Comparison of ENCODE assay signal across 23 cellular contexts in genomic region chr7:103003004-103003403, GRCh38.
DNase-seq lines count a peak whose midpoint lies in the region; ATAC-seq, FAIRE-seq and TF ChIP-seq lines count a peak whose summit lies in the region.
"Had no signal": no experiment of that assay in that cellular context is flagged by ENCODE, and none has a peak within 500 bp of the region (broad histone marks: within the 10 kb centered on the region; RNA-seq: fewer than 3 reads in every experiment).

No MANE protein-coding gene starts in this region.

- 100% methylated on average over 1 of the region's 1 CpG for WGBS in pancreas, 2 donors
- 79 to 100% (median 95%) methylated on average over 1 of the region's 1 CpG for WGBS in psoas muscle, 3 donors

- H3K27me3 ChIP-seq in pancreas (no peaks in the 10 kb centered on the region), psoas muscle (ENCODE audit: insufficient read depth in 3 of 3, low read length in 2 of 3) (no peaks in the 10 kb centered on the region)
- H3K27me3 ChIP-seq: BE2C had no signal

- H3K36me3 ChIP-seq in pancreas = no peaks in the 10 kb centered on the region
- H3K36me3 ChIP-seq in psoas muscle (ENCODE audit: insufficient read depth in 1 of 2, low read depth in 1 of 2) = no peaks in the 10 kb centered on the region
- H3K36me3 ChIP-seq: BE2C had no signal

- no peak for FAIRE-seq in pancreas (lab: Jason Lieb, UNC)
- FAIRE-seq: GM12892, GM18507, H54 had no signal

- intact Hi-C loops in pancreas (cut with DNase I) = no loop called here
- intact Hi-C loops in psoas muscle (cut with DNase I) = no loop called here

- no peak overlapping the region for H3K4me3 ChIP-seq in fibroblast of pulmonary artery (replicated peaks; ENCODE audit: low read depth, low read length)
- no peak overlapping the region for H3K4me3 ChIP-seq in pancreas
- no peak overlapping the region for H3K4me3 ChIP-seq in psoas muscle
- H3K4me3 ChIP-seq: GM23338 had no signal

- no peaks in the 10 kb centered on the region for H3K9me3 ChIP-seq in pancreas
- H3K9me3 ChIP-seq in psoas muscle = peaks cover 13% of the 10 kb centered on the region
- H3K9me3 ChIP-seq: BE2C had no signal

- DNase-seq in NCI-H2227 (lab: John Stamatoyannopoulos, UW; ENCODE audit: unreplicated experiment) (peak; percentile 25), NCI-H2227 treated with DMSO at 0.1 percent for 48 hours (lab: John Stamatoyannopoulos, UW) (no peak), M059J (ENCODE audit: low read depth) (peak; percentile 21), fibroblast of pulmonary artery (ENCODE audit: low read depth) (peak; percentile 16), pancreas (no peak), psoas muscle (no peak)
- DNase-seq: 8988T; BE2C; C1 segment of cervical spinal cord; CD4-positive, CD25-positive, alpha-beta regulatory T cell; CD8-positive, alpha-beta memory T cell; COR-L47; DMS153; DMS79; GDM1; HCEC 1CT; IMR-90; KBM-7 had no signal

- TF ChIP-seq CTCF in fibroblast of pulmonary artery (IDR thresholded peaks at IDR 0.05; ENCODE audit: low read length, missing control alignments) = no peak
- TF ChIP-seq CTCF in pancreas (IDR thresholded peaks at IDR 0.05) = no peak
- no peak for TF ChIP-seq CTCF in psoas muscle (IDR thresholded peaks at IDR 0.05)

- H3K27ac ChIP-seq in pancreas (no peak overlapping the region), psoas muscle (no peak overlapping the region)

- H3K4me1 ChIP-seq in pancreas (no peaks in the 10 kb centered on the region), psoas muscle (no peaks in the 10 kb centered on the region)
- H3K4me1 ChIP-seq: BE2C had no signal

- no peak for ATAC-seq in HG02973 (IDR thresholded peaks at IDR 0.05; ENCODE audit: unreplicated experiment)
- ATAC-seq in pancreas = no peak
- no peak for ATAC-seq in psoas muscle
- ATAC-seq: GM23338 had no signal

Comparison
In these comparisons a context has a peak if more than half of its experiments do, and no peak if none do; other contexts are left out.
1. DNase-seq: peak in NCI-H2227 (single experiment), M059J (single experiment) and fibroblast of pulmonary artery (single experiment); none in NCI-H2227 treated with DMSO at 0.1 percent for 48 hours (single experiment), pancreas (0 of 6) and psoas muscle (0 of 2).